Comparison of ENCODE assay signal across 26 cellular contexts in genomic region chr5:80105698-80106439, GRCh38.
DNase-seq lines count a peak whose midpoint lies in the region; TF ChIP-seq lines count a peak whose summit lies in the region.
"Had no signal": no experiment of that assay in that cellular context is flagged by ENCODE, and none has a peak within 500 bp of the region (broad histone marks: within the 10 kb centered on the region; RNA-seq: fewer than 3 reads in every experiment).

No MANE protein-coding gene starts in this region.

- no peaks in the 10 kb centered on the region for H3K36me3 ChIP-seq in SJCRH30
- H3K36me3 ChIP-seq: esophagus squamous epithelium, transverse colon had no signal

- H3K27ac Mint-ChIP-seq in activated T-cell treated with anti-CD3 and anti-CD28 coated beads, Interleukin-2, amount 50 U/mL, for 24 hours: no peak overlapping the region
- H3K27ac Mint-ChIP-seq in endothelial cell (ENCODE audit: unreplicated experiment): peak overlapping the region; percentile 14
- H3K27ac Mint-ChIP-seq in progenitor cell of endocrine pancreas: peak overlapping the region; percentile 82
- no peak overlapping the region for H3K27ac Mint-ChIP-seq in HFFc6

- no peaks in the 10 kb centered on the region for H3K4me1 ChIP-seq in SJCRH30
- H3K4me1 ChIP-seq: transverse colon had no signal

- H3K4me3 ChIP-seq in SJCRH30: no peak overlapping the region
- H3K4me3 ChIP-seq: esophagus squamous epithelium, skin epidermis, transverse colon had no signal

- TF ChIP-seq CTCF in endothelial cell (IDR thresholded peaks at IDR 0.05; ENCODE audit: unreplicated experiment): no peak
- TF ChIP-seq CTCF in progenitor cell of endocrine pancreas (IDR thresholded peaks at IDR 0.05; ENCODE audit: unreplicated experiment): no peak
- TF ChIP-seq CTCF in HFFc6 (IDR thresholded peaks at IDR 0.05): no peak

- H3K27me3 Mint-ChIP-seq in activated T-cell treated with anti-CD3 and anti-CD28 coated beads, Interleukin-2, amount 50 U/mL, for 24 hours: no peaks in the 10 kb centered on the region
- H3K27me3 Mint-ChIP-seq in endothelial cell (ENCODE audit: unreplicated experiment): peaks cover 6% of the 10 kb centered on the region
- no peaks in the 10 kb centered on the region for H3K27me3 Mint-ChIP-seq in progenitor cell of endocrine pancreas
- peaks cover 16% of the 10 kb centered on the region for H3K27me3 Mint-ChIP-seq in HFFc6 (ENCODE audit: insufficient read depth)
- H3K27me3 Mint-ChIP-seq: activated CD4-positive, alpha-beta T cell treated with anti-CD3 and anti-CD28 coated beads, Interleukin-2, amount 10 ng/mL, durations not matched to agents 7 days and 5 days had no signal

- no peaks in the 10 kb centered on the region for H3K9me3 ChIP-seq in SJCRH30 (replicated peaks)
- H3K9me3 ChIP-seq: esophagus squamous epithelium, SK-N-SH, transverse colon had no signal

- H3K9me3 Mint-ChIP-seq in activated T-cell treated with anti-CD3 and anti-CD28 coated beads, Interleukin-2, amount 50 U/mL, for 24 hours: peaks cover 2% of the 10 kb centered on the region
- H3K9me3 Mint-ChIP-seq in endothelial cell (ENCODE audit: unreplicated experiment) (no peaks in the 10 kb centered on the region), progenitor cell of endocrine pancreas (ENCODE audit: low read depth) (peaks cover 4% of the 10 kb centered on the region), HFFc6 (no peaks in the 10 kb centered on the region)
- H3K9me3 Mint-ChIP-seq: immature natural killer cell had no signal

- peaks cover 1% of the 10 kb centered on the region for H3K36me3 Mint-ChIP-seq in activated T-cell treated with anti-CD3 and anti-CD28 coated beads, Interleukin-2, amount 50 U/mL, for 24 hours (ENCODE audit: low read depth)
- peaks cover 11% of the 10 kb centered on the region for H3K36me3 Mint-ChIP-seq in endothelial cell (ENCODE audit: low read depth, unreplicated experiment)
- no peaks in the 10 kb centered on the region for H3K36me3 Mint-ChIP-seq in progenitor cell of endocrine pancreas (ENCODE audit: insufficient read depth)
- H3K36me3 Mint-ChIP-seq in HFFc6 (ENCODE audit: low read depth): no peaks in the 10 kb centered on the region
- H3K36me3 Mint-ChIP-seq: immature natural killer cell had no signal

- peak; percentile 25 for DNase-seq in activated T-cell treated with anti-CD3 and anti-CD28 coated beads, Interleukin-2, amount 50 U/mL, for 24 hours
- no peak for DNase-seq in activated T-cell treated with anti-CD3 and anti-CD28 coated beads, Interleukin-2, amount 50 U/mL, for 48 hours
- DNase-seq in SJCRH30 (peak; percentile 31 to 36), endothelial cell (ENCODE audit: low spot score) (no peak), progenitor cell of endocrine pancreas (ENCODE audit: low spot score, unreplicated experiment) (no peak), cerebellar nuclear complex (lab: John Stamatoyannopoulos, UW) (no peak), inferior parietal cortex (ENCODE audit: extremely low spot score) (no peak), HFFc6 (no peak)
- DNase-seq: activated CD4-positive, alpha-beta T cell treated with anti-CD3 and anti-CD28 coated beads, Interleukin-2, amount 10 ng/mL, durations not matched to agents 7 days and 5 days; activated naive CD4-positive, alpha-beta T cell treated with anti-CD3 and anti-CD28 coated beads, Interleukin-2, amount 50 U/mL, for 16 hours; COR-L47; cortex of kidney; DMS79; esophagus squamous epithelium; foreskin melanocyte; immature natural killer cell; mesendoderm; NCI-H1048; NCI-H1694; NCI-H446 treated with DMSO at 0.1 percent for 48 hours; NCI-H82; nucleus accumbens; SK-N-SH; transverse colon had no signal

- no peak overlapping the region for H3K27ac ChIP-seq in SJCRH30
- H3K27ac ChIP-seq: esophagus squamous epithelium, RWPE1, skin epidermis, transverse colon had no signal

- H3K27me3 ChIP-seq in SJCRH30: no peaks in the 10 kb centered on the region
- H3K27me3 ChIP-seq: esophagus squamous epithelium, transverse colon had no signal

- H3K4me1 Mint-ChIP-seq in activated T-cell treated with anti-CD3 and anti-CD28 coated beads, Interleukin-2, amount 50 U/mL, for 24 hours (ENCODE audit: low read depth): peaks cover 38% of the 10 kb centered on the region
- H3K4me1 Mint-ChIP-seq in endothelial cell (ENCODE audit: unreplicated experiment): peaks cover 4% of the 10 kb centered on the region
- H3K4me1 Mint-ChIP-seq in progenitor cell of endocrine pancreas (ENCODE audit: low read depth): peaks cover 42% of the 10 kb centered on the region
- no peaks in the 10 kb centered on the region for H3K4me1 Mint-ChIP-seq in HFFc6 (ENCODE audit: low read depth)
- H3K4me1 Mint-ChIP-seq: immature natural killer cell had no signal

- no peak overlapping the region for H3K4me3 Mint-ChIP-seq in activated T-cell treated with anti-CD3 and anti-CD28 coated beads, Interleukin-2, amount 50 U/mL, for 24 hours
- H3K4me3 Mint-ChIP-seq in endothelial cell (ENCODE audit: unreplicated experiment) (no peak overlapping the region), progenitor cell of endocrine pancreas (ENCODE audit: low read depth) (no peak overlapping the region), HFFc6 (no peak overlapping the region)
- H3K4me3 Mint-ChIP-seq: activated CD4-positive, alpha-beta T cell treated with anti-CD3 and anti-CD28 coated beads, Interleukin-2, amount 10 ng/mL, durations not matched to agents 7 days and 5 days; immature natural killer cell had no signal

Comparison
In these comparisons a context has a peak if more than half of its experiments do, and no peak if none do; other contexts are left out.
1. DNase-seq: peak in activated T-cell treated with anti-CD3 and anti-CD28 coated beads, Interleukin-2, amount 50 U/mL, for 24 hours (single experiment) and SJCRH30 (2 of 2); none in activated T-cell treated with anti-CD3 and anti-CD28 coated beads, Interleukin-2, amount 50 U/mL, for 48 hours (0 of 2), endothelial cell (single experiment), progenitor cell of endocrine pancreas (single experiment), cerebellar nuclear complex (0 of 2), inferior parietal cortex (single experiment) and HFFc6 (single experiment).
2. H3K27ac Mint-ChIP-seq: peak in endothelial cell (single experiment) and progenitor cell of endocrine pancreas (single experiment); none in activated T-cell treated with anti-CD3 and anti-CD28 coated beads, Interleukin-2, amount 50 U/mL, for 24 hours (single experiment) and HFFc6 (single experiment).